Comparison of ENCODE assay signal across 21 cellular contexts in genomic region chr16:85988306-85988705, GRCh38.
DNase-seq lines count a peak whose midpoint lies in the region; ATAC-seq and TF ChIP-seq lines count a peak whose summit lies in the region.
"Had no signal": no experiment of that assay in that cellular context is flagged by ENCODE, and none has a peak within 500 bp of the region (broad histone marks: within the 10 kb centered on the region; RNA-seq: fewer than 3 reads in every experiment).

No MANE protein-coding gene starts in this region.

- H3K27me3 Mint-ChIP-seq in activated CD4-positive, alpha-beta memory T cell treated with anti-CD3 and anti-CD28 coated beads for 36 hours = peaks cover 14% of the 10 kb centered on the region
- H3K27me3 Mint-ChIP-seq in activated CD4-positive, alpha-beta memory T cell treated with anti-CD3 and anti-CD28 coated beads, Interleukin-2, amount 10 ng/mL, durations not matched to agents 7 days and 5 days = peaks cover 15% of the 10 kb centered on the region
- no peaks in the 10 kb centered on the region for H3K27me3 Mint-ChIP-seq in activated B cell treated with CpG ODN at 0.5 μM for 24 hours

- H3K9me3 ChIP-seq in osteoblast (ENCODE audit: low read depth, low read length) = no peaks in the 10 kb centered on the region
- H3K9me3 ChIP-seq: A549, heart right ventricle, stomach, upper lobe of right lung had no signal

- no peaks in the 10 kb centered on the region for H3K9me3 Mint-ChIP-seq in activated CD4-positive, alpha-beta memory T cell treated with anti-CD3 and anti-CD28 coated beads for 36 hours
- no peaks in the 10 kb centered on the region for H3K9me3 Mint-ChIP-seq in activated CD4-positive, alpha-beta memory T cell treated with anti-CD3 and anti-CD28 coated beads, Interleukin-2, amount 10 ng/mL, durations not matched to agents 7 days and 5 days
- H3K9me3 Mint-ChIP-seq in activated B cell treated with CpG ODN at 0.5 μM for 24 hours = peaks cover 3% of the 10 kb centered on the region
- H3K9me3 Mint-ChIP-seq: effector memory CD8-positive, alpha-beta T cell; HFFc6 had no signal

- no peak overlapping the region for H2AFZ ChIP-seq in osteoblast (ENCODE audit: low read length)

- no peak for DNase-seq in activated CD4-positive, alpha-beta memory T cell treated with anti-CD3 and anti-CD28 coated beads for 36 hours
- no peak for DNase-seq in activated CD4-positive, alpha-beta memory T cell treated with anti-CD3 and anti-CD28 coated beads, Interleukin-2, amount 10 ng/mL, durations not matched to agents 7 days and 5 days
- peak; percentile 13 for DNase-seq in activated B cell treated with CpG ODN at 0.5 μM for 24 hours
- DNase-seq in osteoblast (ENCODE audit: insufficient read length, low spot score, missing footprints) = peak; percentile 58
- DNase-seq in NCI-H1930 (lab: John Stamatoyannopoulos, UW) = no peak
- no peak for DNase-seq in DMS 273 treated with DMSO at 0.1 percent for 48 hours (lab: John Stamatoyannopoulos, UW)
- DNase-seq in activated effector memory CD4-positive, alpha-beta T cell treated with anti-CD3 and anti-CD28 coated beads, Interleukin-2, amount 50 U/mL, for 16 hours = no peak
- DNase-seq: caudate nucleus; DMS79; heart right ventricle; HFFc6; mesenchymal stem cell; NCI-H1436; NCI-H2227 treated with DMSO at 0.1 percent for 48 hours; NK-92 treated with Interleukin-12 subunit alpha and Interleukin-12 subunit beta, amount 100 ng/mL, for 24 hours; retina; stomach; upper lobe of right lung had no signal

- ATAC-seq in GM18907 (IDR thresholded peaks at IDR 0.05; ENCODE audit: unreplicated experiment) (peak; percentile 3), activated B cell treated with CpG ODN at 0.5 μM for 24 hours (ENCODE audit: low read depth) (no peak)

- POLR2A ChIA-PET in activated CD4-positive, alpha-beta memory T cell treated with anti-CD3 and anti-CD28 coated beads for 36 hours (lab: Charles Lee) = interaction anchor here (0.5 to 1.7 kb wide), 6 partner anchors 40 to 169 kb away, joined by 3 to 8 read pairs (median 4); no protein-coding TSS in a partner anchor
- POLR2A ChIA-PET in activated CD4-positive, alpha-beta memory T cell treated with anti-CD3 and anti-CD28 coated beads, Interleukin-2, amount 10 ng/mL, durations not matched to agents 7 days and 5 days (lab: Charles Lee) = interaction anchor here (2.8 kb wide), 1 partner anchor 167 kb away, joined by 11 read pairs; no protein-coding TSS in a partner anchor
- POLR2A ChIA-PET in activated B cell treated with CpG ODN at 0.5 μM for 24 hours (lab: Charles Lee) = interaction anchor here (0.9 to 12.3 kb wide), 15 partner anchors 13 to 167 kb away, joined by 3 to 159 read pairs (median 5); partner anchors contain the start of gene IRF8

- no peaks in the 10 kb centered on the region for H3K36me3 Mint-ChIP-seq in activated CD4-positive, alpha-beta memory T cell treated with anti-CD3 and anti-CD28 coated beads for 36 hours
- H3K36me3 Mint-ChIP-seq in activated CD4-positive, alpha-beta memory T cell treated with anti-CD3 and anti-CD28 coated beads, Interleukin-2, amount 10 ng/mL, durations not matched to agents 7 days and 5 days (ENCODE audit: low read depth) = no peaks in the 10 kb centered on the region
- H3K36me3 Mint-ChIP-seq in activated B cell treated with CpG ODN at 0.5 μM for 24 hours (ENCODE audit: low read depth) = no peaks in the 10 kb centered on the region

- H3K4me3 Mint-ChIP-seq in activated CD4-positive, alpha-beta memory T cell treated with anti-CD3 and anti-CD28 coated beads for 36 hours = no peak overlapping the region
- H3K4me3 Mint-ChIP-seq in activated CD4-positive, alpha-beta memory T cell treated with anti-CD3 and anti-CD28 coated beads, Interleukin-2, amount 10 ng/mL, durations not matched to agents 7 days and 5 days = no peak overlapping the region
- peak overlapping the region; percentile 80 for H3K4me3 Mint-ChIP-seq in activated B cell treated with CpG ODN at 0.5 μM for 24 hours
- H3K4me3 Mint-ChIP-seq: HFFc6 had no signal

- no peaks in the 10 kb centered on the region for H3K4me1 ChIP-seq in osteoblast (ENCODE audit: insufficient read depth, low read length)
- H3K4me1 ChIP-seq: A549 had no signal

- peaks cover 60% of the 10 kb centered on the region for H3K4me1 Mint-ChIP-seq in activated CD4-positive, alpha-beta memory T cell treated with anti-CD3 and anti-CD28 coated beads for 36 hours (ENCODE audit: low read depth)
- H3K4me1 Mint-ChIP-seq in activated CD4-positive, alpha-beta memory T cell treated with anti-CD3 and anti-CD28 coated beads, Interleukin-2, amount 10 ng/mL, durations not matched to agents 7 days and 5 days = peaks cover 33% of the 10 kb centered on the region
- H3K4me1 Mint-ChIP-seq in activated B cell treated with CpG ODN at 0.5 μM for 24 hours = peaks cover 97% of the 10 kb centered on the region

- CTCF ChIA-PET in activated CD4-positive, alpha-beta memory T cell treated with anti-CD3 and anti-CD28 coated beads for 36 hours (lab: Charles Lee) = interaction anchor here (0.6 to 12.9 kb wide), 10 partner anchors 10 to 168 kb away, joined by 3 to 281 read pairs (median 8); no protein-coding TSS in a partner anchor
- CTCF ChIA-PET in activated CD4-positive, alpha-beta memory T cell treated with anti-CD3 and anti-CD28 coated beads, Interleukin-2, amount 10 ng/mL, durations not matched to agents 7 days and 5 days (lab: Charles Lee) = interaction anchor here (1.7 to 8.1 kb wide), 3 partner anchors 7 to 168 kb away, joined by 6 to 145 read pairs (median 7); no protein-coding TSS in a partner anchor
- CTCF ChIA-PET in activated B cell treated with CpG ODN at 0.5 μM for 24 hours (lab: Charles Lee) = interaction anchor here (1.0 to 13.7 kb wide), 14 partner anchors 12 to 166 kb away, joined by 3 to 296 read pairs (median 10); partner anchors contain the start of gene IRF8

- H3K27ac ChIP-seq in osteoblast (ENCODE audit: low read depth, low read length) = no peak overlapping the region
- H3K27ac ChIP-seq: A549, heart right ventricle, stomach, upper lobe of right lung had no signal

- H3K36me3 ChIP-seq in osteoblast (ENCODE audit: insufficient read depth, low read length) = no peaks in the 10 kb centered on the region
- H3K36me3 ChIP-seq: heart right ventricle, stomach, upper lobe of right lung had no signal

- H4K20me1 ChIP-seq in osteoblast (ENCODE audit: insufficient read depth, low read length) = no peaks in the 10 kb centered on the region

- H3K27me3 ChIP-seq in osteoblast (ENCODE audit: insufficient read depth, low read length) = peaks cover 32% of the 10 kb centered on the region

- H3K4me2 ChIP-seq in osteoblast (ENCODE audit: insufficient read depth, low read length) = no peak overlapping the region
- H3K4me2 ChIP-seq: A549 had no signal

- intact Hi-C loops in activated CD4-positive, alpha-beta memory T cell treated with anti-CD3 and anti-CD28 coated beads for 36 hours (cut with micrococcal nuclease) = loop anchor here (1.0 to 2.0 kb wide), 6 partner anchors 11 to 167 kb away; no protein-coding TSS in a partner anchor
- intact Hi-C loops in activated B cell treated with CpG ODN at 0.5 μM for 24 hours (cut with micrococcal nuclease) = loop anchor here (1.0 to 5.0 kb wide), 4 partner anchors 28 to 232 kb away; partner anchors contain the start of gene IRF8

- H3K79me2 ChIP-seq in osteoblast (ENCODE audit: insufficient read depth, low read length) = no peaks in the 10 kb centered on the region

- H3K27ac Mint-ChIP-seq in activated CD4-positive, alpha-beta memory T cell treated with anti-CD3 and anti-CD28 coated beads for 36 hours = peak overlapping the region; percentile 75
- no peak overlapping the region for H3K27ac Mint-ChIP-seq in activated CD4-positive, alpha-beta memory T cell treated with anti-CD3 and anti-CD28 coated beads, Interleukin-2, amount 10 ng/mL, durations not matched to agents 7 days and 5 days
- peak overlapping the region; percentile 92 for H3K27ac Mint-ChIP-seq in activated B cell treated with CpG ODN at 0.5 μM for 24 hours
- H3K27ac Mint-ChIP-seq: effector memory CD8-positive, alpha-beta T cell; HFFc6 had no signal

- H3K4me3 ChIP-seq in osteoblast (ENCODE audit: insufficient read depth, low read length) = no peak overlapping the region
- H3K4me3 ChIP-seq: A549, heart right ventricle, stomach, upper lobe of right lung had no signal

- TF ChIP-seq CTCF in activated B cell treated with CpG ODN at 0.5 μM for 24 hours (IDR thresholded peaks at IDR 0.05) = no peak
- no peak for TF ChIP-seq CTCF in osteoblast (IDR thresholded peaks at IDR 0.05; ENCODE audit: extremely low read depth, low read depth, low read length)

Comparison
In these comparisons a context has a peak if more than half of its experiments do, and no peak if none do; other contexts are left out.
1. DNase-seq: peak in activated B cell treated with CpG ODN at 0.5 μM for 24 hours (single experiment) and osteoblast (single experiment); none in activated CD4-positive, alpha-beta memory T cell treated with anti-CD3 and anti-CD28 coated beads for 36 hours (single experiment), activated CD4-positive, alpha-beta memory T cell treated with anti-CD3 and anti-CD28 coated beads, Interleukin-2, amount 10 ng/mL, durations not matched to agents 7 days and 5 days (single experiment), NCI-H1930 (0 of 2), DMS 273 treated with DMSO at 0.1 percent for 48 hours (single experiment) and activated effector memory CD4-positive, alpha-beta T cell treated with anti-CD3 and anti-CD28 coated beads, Interleukin-2, amount 50 U/mL, for 16 hours (single experiment).